Comparison of ENCODE assay signal across 10 cellular contexts in the genomic region with DNA sequence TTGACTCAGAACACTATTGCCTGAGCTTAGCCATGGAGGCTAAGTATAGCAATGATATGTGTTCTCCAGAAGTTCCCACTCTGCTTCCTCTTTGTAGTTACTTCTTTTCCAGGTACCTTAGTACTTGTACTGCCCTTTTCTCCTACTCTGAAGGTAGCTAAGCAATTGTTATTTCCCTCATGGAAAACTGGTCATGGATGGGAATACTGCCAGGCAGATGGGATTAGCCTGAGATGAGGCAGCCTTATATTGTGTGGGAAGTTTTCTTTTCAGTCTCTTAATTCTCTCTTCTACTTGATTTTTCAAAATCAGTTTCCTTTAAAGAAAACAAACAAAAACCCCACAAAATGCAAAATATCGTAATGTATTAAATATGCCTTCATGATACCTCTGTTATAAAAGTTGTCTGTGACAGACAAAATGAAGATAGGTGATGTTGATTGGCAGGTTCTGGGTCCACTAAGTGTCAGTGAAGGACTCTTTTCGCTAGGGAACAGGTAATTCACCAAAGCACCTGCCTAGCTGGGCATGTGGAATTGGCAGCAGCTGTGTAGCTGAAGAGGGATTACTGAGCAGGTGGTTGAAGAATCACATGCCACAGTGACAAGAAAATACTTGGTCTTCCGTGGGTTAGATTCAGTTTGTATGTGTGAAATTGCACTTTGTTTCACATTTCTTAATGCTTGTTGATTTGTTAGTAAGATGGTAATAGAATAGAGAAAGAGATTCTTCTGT.
A peak's percentile ranks its signal among the peaks of the same experiment; 100 is the strongest.
DNase-seq lines count a peak whose midpoint lies in the region; ATAC-seq and TF ChIP-seq lines count a peak whose summit lies in the region.
"Had no signal": no experiment of that assay in that cellular context is flagged by ENCODE, and none has a peak within 500 bp of the region (broad histone marks: within the 10 kb centered on the region; RNA-seq: fewer than 3 reads in every experiment).

No MANE protein-coding gene starts in this region.

- no peak for TF ChIP-seq CTCF in nephron progenitor cell (IDR thresholded peaks at IDR 0.05)

- no peaks in the 10 kb centered on the region for H3K27me3 Mint-ChIP-seq in activated naive CD8-positive, alpha-beta T cell
- H3K27me3 Mint-ChIP-seq in nephron progenitor cell (ENCODE audit: low read depth, poor library complexity) = peaks cover 3% of the 10 kb centered on the region
- H3K27me3 Mint-ChIP-seq: stimulated activated memory B cell treated with anti-CD40 and anti-IgM and Interleukin-4, amounts not matched to agents 10 μg/mL and 1 μg/mL and 100 μg/mL, for 72 hours had no signal

- peaks cover 81% of the 10 kb centered on the region for H3K4me1 Mint-ChIP-seq in activated naive CD8-positive, alpha-beta T cell (ENCODE audit: low read depth)
- peaks cover 82% of the 10 kb centered on the region for H3K4me1 Mint-ChIP-seq in nephron progenitor cell

- H3K9me3 Mint-ChIP-seq in activated naive CD8-positive, alpha-beta T cell (ENCODE audit: low read depth) = no peaks in the 10 kb centered on the region
- H3K9me3 Mint-ChIP-seq in nephron progenitor cell = no peaks in the 10 kb centered on the region
- H3K9me3 Mint-ChIP-seq: stimulated activated memory B cell treated with anti-CD40 and anti-IgM and Interleukin-4, amounts not matched to agents 10 μg/mL and 1 μg/mL and 100 μg/mL, for 72 hours had no signal

- H3K4me3 Mint-ChIP-seq in activated naive CD8-positive, alpha-beta T cell = peak overlapping the region; percentile 27
- peak overlapping the region; percentile 37 for H3K4me3 Mint-ChIP-seq in nephron progenitor cell
- H3K4me3 Mint-ChIP-seq: stimulated activated memory B cell treated with anti-CD40 and anti-IgM and Interleukin-4, amounts not matched to agents 10 μg/mL and 1 μg/mL and 100 μg/mL, for 72 hours had no signal

- H3K27ac Mint-ChIP-seq in activated naive CD8-positive, alpha-beta T cell = peak overlapping the region; percentile 73
- no peak overlapping the region for H3K27ac Mint-ChIP-seq in nephron progenitor cell
- H3K27ac Mint-ChIP-seq: stimulated activated memory B cell treated with anti-CD40 and anti-IgM and Interleukin-4, amounts not matched to agents 10 μg/mL and 1 μg/mL and 100 μg/mL, for 72 hours had no signal

- peaks cover 2% of the 10 kb centered on the region for H3K36me3 Mint-ChIP-seq in activated naive CD8-positive, alpha-beta T cell
- peaks cover 29% of the 10 kb centered on the region for H3K36me3 Mint-ChIP-seq in nephron progenitor cell (ENCODE audit: low read depth)

- ATAC-seq in HG02981 (IDR thresholded peaks at IDR 0.05; ENCODE audit: unreplicated experiment) (no peak), GM21515 (IDR thresholded peaks at IDR 0.05; ENCODE audit: unreplicated experiment) (no peak)
- ATAC-seq: Panc1; stimulated activated memory B cell treated with anti-CD40 and anti-IgM and Interleukin-4, amounts not matched to agents 10 μg/mL and 1 μg/mL and 100 μg/mL, for 72 hours had no signal

- DNase-seq in NCI-H2107 treated with DMSO at 0.1 percent for 48 hours (lab: John Stamatoyannopoulos, UW; ENCODE audit: unreplicated experiment) (peak; percentile 70), NCI-H2107 (lab: John Stamatoyannopoulos, UW) (no peak), NCI-H1105 (lab: John Stamatoyannopoulos, UW) (peak; percentile 95), nephron progenitor cell (no peak), Kasumi-1 (lab: John Stamatoyannopoulos, UW) (no peak)

Comparison
In these comparisons a context has a peak if more than half of its experiments do, and no peak if none do; other contexts are left out.
1. DNase-seq: peak in NCI-H2107 treated with DMSO at 0.1 percent for 48 hours (single experiment) and NCI-H1105 (single experiment); none in NCI-H2107 (single experiment), nephron progenitor cell (single experiment) and Kasumi-1 (0 of 2).